8 cellular contexts compared by ENCODE assay signal in genomic region chr1:99180343-99180808, GRCh38.
DNase-seq lines count a peak whose midpoint lies in the region; ATAC-seq and TF ChIP-seq lines count a peak whose summit lies in the region.

No MANE protein-coding gene starts in this region.

- no peak overlapping the region for H3K4me3 Mint-ChIP-seq in activated naive CD8-positive, alpha-beta T cell treated with anti-CD3 and anti-CD28 coated beads, Interleukin-2, amount 10 ng/mL, durations not matched to agents 7 days and 5 days

- intact Hi-C loops in heart left ventricle (cut with DNase I): loop anchor here in 9 of 10 donors (1.0 to 10.0 kb wide), 11 partner anchors 297 to 554 kb away; no protein-coding TSS in a partner anchor

- peaks cover 0 to 9% (median 4%) of the 10 kb centered on the region in 12 donors for H3K4me1 ChIP-seq in heart left ventricle

- DNase-seq in NB4 (ENCODE audit: low read depth) (peak; percentile 74), SK-N-MC (ENCODE audit: low read depth, low spot score) (peak; percentile 57), heart left ventricle (peak in 4 of 5 donors; percentile 61 to 79 (median 72)), pulmonary artery endothelial cell (ENCODE audit: low read depth, low spot score) (peak; percentile 51), GF-D8 (lab: John Stamatoyannopoulos, UW) (no peak)
- peak; percentile 36 for DNase-seq in activated naive CD8-positive, alpha-beta T cell treated with anti-CD3 and anti-CD28 coated beads, Interleukin-2, amount 10 ng/mL, durations not matched to agents 7 days and 5 days

- TF ChIP-seq POLR2A in NB4 (IDR thresholded peaks at IDR 0.05; ENCODE audit: extremely low read depth, insufficient read length): no peak
- TF ChIP-seq POLR2A in heart left ventricle (IDR thresholded peaks at IDR 0.05): no peak

- H3K9me3 ChIP-seq in SK-N-MC (ENCODE audit: low read depth, low read length): no peaks in the 10 kb centered on the region
- H3K9me3 ChIP-seq in heart left ventricle: no peaks in the 10 kb centered on the region

- H3K4me3 ChIP-seq in GM12875 (ENCODE audit: low read depth, low read length) (no peak overlapping the region), NB4 (ENCODE audit: low read depth, low read length) (no peak overlapping the region), SK-N-MC (peak overlapping the region; percentile 49; the same call in 1 of the 2 replicates), heart left ventricle (peak overlapping the region in 1 of 12 donors; percentile 19)

- no peaks in the 10 kb centered on the region for H3K4me1 Mint-ChIP-seq in activated naive CD8-positive, alpha-beta T cell treated with anti-CD3 and anti-CD28 coated beads, Interleukin-2, amount 10 ng/mL, durations not matched to agents 7 days and 5 days

- H3K27ac ChIP-seq in SK-N-MC: peak overlapping the region; percentile 60; the same call in 1 of the 2 replicates
- peak overlapping the region in 5 of 12 donors; percentile 4 to 43 (median 39) for H3K27ac ChIP-seq in heart left ventricle

- H3K9me3 Mint-ChIP-seq in activated naive CD8-positive, alpha-beta T cell treated with anti-CD3 and anti-CD28 coated beads, Interleukin-2, amount 10 ng/mL, durations not matched to agents 7 days and 5 days: no peaks in the 10 kb centered on the region

- H3K36me3 ChIP-seq in SK-N-MC (ENCODE audit: insufficient read depth, low read length) (no peaks in the 10 kb centered on the region), heart left ventricle (no peaks in the 10 kb centered on the region)

- H3K36me3 Mint-ChIP-seq in activated naive CD8-positive, alpha-beta T cell treated with anti-CD3 and anti-CD28 coated beads, Interleukin-2, amount 10 ng/mL, durations not matched to agents 7 days and 5 days: no peaks in the 10 kb centered on the region

- H3K27ac Mint-ChIP-seq in activated naive CD8-positive, alpha-beta T cell treated with anti-CD3 and anti-CD28 coated beads, Interleukin-2, amount 10 ng/mL, durations not matched to agents 7 days and 5 days: no peak overlapping the region

- WGBS in heart left ventricle, 4 donors: 4 to 7% (median 5%) methylated on average over 3 of the region's 3 CpGs

- H3K27me3 ChIP-seq in heart left ventricle: no peaks in the 10 kb centered on the region

- ATAC-seq in HG02623 (IDR thresholded peaks at IDR 0.05; ENCODE audit: unreplicated experiment) (peak; percentile 99), heart left ventricle (peak; percentile 80 to 98 (median 92))
- peak; percentile 88 for ATAC-seq in activated naive CD8-positive, alpha-beta T cell treated with anti-CD3 and anti-CD28 coated beads, Interleukin-2, amount 10 ng/mL, durations not matched to agents 7 days and 5 days (ENCODE audit: low read depth)

- POLR2A ChIA-PET in activated naive CD8-positive, alpha-beta T cell treated with anti-CD3 and anti-CD28 coated beads, Interleukin-2, amount 10 ng/mL, durations not matched to agents 7 days and 5 days (lab: Charles Lee): no interaction called here

- TF ChIP-seq CTCF in GM12875 (IDR thresholded peaks at IDR 0.05; ENCODE audit: borderline replicate concordance, insufficient read depth, low read depth, low read length) (peak; percentile 54; the same call in 1 of the 2 replicates), NB4 (IDR thresholded peaks at IDR 0.05; ENCODE audit: low read depth, low read length) (peak; percentile 57), heart left ventricle (IDR thresholded peaks at IDR 0.05) (peak; percentile 72 to 95 (median 84))

- H3K9ac ChIP-seq in SK-N-MC (ENCODE audit: insufficient read length): no peak overlapping the region

- H3K27me3 Mint-ChIP-seq in activated naive CD8-positive, alpha-beta T cell treated with anti-CD3 and anti-CD28 coated beads, Interleukin-2, amount 10 ng/mL, durations not matched to agents 7 days and 5 days: peaks cover 2% of the 10 kb centered on the region
